In genomic region chr11:6319001-6319878, GRCh38 we compare ENCODE assay signal across 8 cellular contexts. TPM values are rescaled to one million over a fixed set of nuclear protein-coding genes. Genes with fewer than 3 reads are reported as not detected.
A peak's percentile ranks its signal among the peaks of the same experiment; 100 is the strongest.
DNase-seq lines count a peak whose midpoint lies in the region; ATAC-seq, FAIRE-seq and TF ChIP-seq lines count a peak whose summit lies in the region.

No MANE protein-coding gene starts in this region.

- H3K36me3 Mint-ChIP-seq in nephron progenitor cell (ENCODE audit: low read depth): no peaks in the 10 kb centered on the region

- peak overlapping the region; percentile 66 for H3K4me3 ChIP-seq in epithelial cell of proximal tubule (ENCODE audit: low read depth, low read length)

- peak overlapping the region; percentile 79 for H3K4me3 Mint-ChIP-seq in nephron progenitor cell

- ATAC-seq in GM21360 (IDR thresholded peaks at IDR 0.05; ENCODE audit: unreplicated experiment): no peak
- no peak for ATAC-seq in HG03442 (IDR thresholded peaks at IDR 0.05; ENCODE audit: unreplicated experiment)

- peaks cover 40% of the 10 kb centered on the region for H3K4me1 Mint-ChIP-seq in nephron progenitor cell

- no peak for FAIRE-seq in RCC 7860 (lab: Jason Lieb, UNC)

- DNase-seq in CD1c-positive myeloid dendritic cell (ENCODE audit: extremely low spot score) (peak; percentile 21), RCC 7860 (ENCODE audit: low spot score) (peak; percentile 14), epithelial cell of proximal tubule (ENCODE audit: low read depth) (no peak), nephron progenitor cell (peak; percentile 67), NCI-H187 (lab: John Stamatoyannopoulos, UW) (no peak), HT-29 (ENCODE audit: low spot score) (no peak)

- no peaks in the 10 kb centered on the region for H3K9me3 Mint-ChIP-seq in nephron progenitor cell

- H3K27me3 Mint-ChIP-seq in nephron progenitor cell (ENCODE audit: low read depth, poor library complexity): peaks cover 11% of the 10 kb centered on the region

- TF ChIP-seq CTCF in epithelial cell of proximal tubule (conservative IDR thresholded peaks at IDR 0.05; ENCODE audit: low read depth, low read length) (no peak), nephron progenitor cell (IDR thresholded peaks at IDR 0.05) (no peak)

- H3K27ac Mint-ChIP-seq in nephron progenitor cell: peak overlapping the region; percentile 83

RNA-seq across cellular contexts. Expression of gene CAVIN3, which starts 1.1 kb away (rescaled TPM):
- 321 and 498 TPM in 2 replicates for total RNA-seq in epithelial cell of proximal tubule
- 1.6 TPM in 1 of 2 replicates, not detected in the other for total RNA-seq in HT-29 (2014; rRNA removed; shearing (Covaris generic))

RNA-seq across cellular contexts. Expression of gene CCKBR, which starts 59.6 kb away (rescaled TPM):
- total RNA-seq in epithelial cell of proximal tubule: not detected in 2 replicates
- total RNA-seq in HT-29 (2014; rRNA removed; shearing (Covaris generic)): not detected in 2 replicates

Comparison
In these comparisons a context has a peak if more than half of its experiments do, and no peak if none do; other contexts are left out.
1. DNase-seq: peak in CD1c-positive myeloid dendritic cell (single experiment), RCC 7860 (single experiment) and nephron progenitor cell (single experiment); none in epithelial cell of proximal tubule (single experiment), NCI-H187 (0 of 2) and HT-29 (single experiment).
2. RNA of gene CAVIN3, which starts 1.1 kb away (total RNA-seq): 321 to 498 TPM in epithelial cell of proximal tubule; 1.6 TPM in HT-29; every median in the first group is over 100 times any median in the second.